In genomic region chr17:29179232-29180036, GRCh38 we compare ENCODE assay signal across 1 cellular context.
TF ChIP-seq lines count a peak whose summit lies in the region.

No MANE protein-coding gene starts in this region.

TF ChIP-seq in K562, 482 proteins besides CTCF, POLR2A, EP300 and RAD21 (continued from another document and continues in another):
- TF ChIP-seq MITF (IDR thresholded peaks at IDR 0.05): no peak
- TF ChIP-seq ZNF282 (CRISPR knock-in tag; IDR thresholded peaks at IDR 0.05): no peak
- TF ChIP-seq ZBTB12 (CRISPR knock-in tag; IDR thresholded peaks at IDR 0.05): no peak
- TF ChIP-seq ZNF133 (CRISPR knock-in tag; IDR thresholded peaks at IDR 0.05): no peak
- no peak for TF ChIP-seq MTF1 (CRISPR knock-in tag; IDR thresholded peaks at IDR 0.05; ENCODE audit: borderline replicate concordance)
- TF ChIP-seq NR1H2 (CRISPR knock-in tag; IDR thresholded peaks at IDR 0.05): no peak
- TF ChIP-seq ZNF175 (CRISPR knock-in tag; IDR thresholded peaks at IDR 0.05; ENCODE audit: low read depth): no peak
- no peak for TF ChIP-seq ZNF584 (CRISPR knock-in tag; IDR thresholded peaks at IDR 0.05; ENCODE audit: low read depth)
- TF ChIP-seq ZKSCAN1 (IDR thresholded peaks at IDR 0.05; ENCODE audit: low read depth, low read length): no peak
- no peak for TF ChIP-seq FOXK1 (CRISPR knock-in tag; IDR thresholded peaks at IDR 0.05; ENCODE audit: borderline replicate concordance)
- TF ChIP-seq SFPQ (IDR thresholded peaks at IDR 0.05; ENCODE audit: low read depth, low read length): no peak
- peak; percentile 97 for TF ChIP-seq CBFA2T3 (IDR thresholded peaks at IDR 0.05)
- peak; percentile 84 to 93 for TF ChIP-seq SIN3A (IDR thresholded peaks at IDR 0.05; ENCODE audit: borderline replicate concordance in 2 of 2, control insufficient read depth in 1 of 2, low read depth in 2 of 2, low read length in 2 of 2)
- TF ChIP-seq ZNF764 (CRISPR knock-in tag; IDR thresholded peaks at IDR 0.05; ENCODE audit: low read depth): no peak
- no peak for TF ChIP-seq ZNF79 (CRISPR knock-in tag; IDR thresholded peaks at IDR 0.05; ENCODE audit: low read depth)
- no peak for TF ChIP-seq ZNF347 (CRISPR knock-in tag; IDR thresholded peaks at IDR 0.05; ENCODE audit: low read depth)
- no peak for TF ChIP-seq CREB3 (tag; conservative IDR thresholded peaks at IDR 0.05; ENCODE audit: low read depth)
- TF ChIP-seq BDP1 (IDR thresholded peaks at IDR 0.05; ENCODE audit: insufficient read depth, insufficient read length): no peak
- TF ChIP-seq ZFP36 (IDR thresholded peaks at IDR 0.05; ENCODE audit: low read depth, low read length, partially characterized antibody): no peak
- TF ChIP-seq CREB3L1 (IDR thresholded peaks at IDR 0.05; ENCODE audit: borderline replicate concordance, low read depth): 0 out of 2 replicates have a peak, but pooled peaks have one; percentile 17
- no peak for TF ChIP-seq OTX1 (CRISPR knock-in tag; IDR thresholded peaks at IDR 0.05)
- no peak for TF ChIP-seq MECOM (CRISPR knock-in tag; IDR thresholded peaks at IDR 0.05)
- peak; percentile 89 for TF ChIP-seq TEAD4 (IDR thresholded peaks at IDR 0.05; ENCODE audit: low read length)
- no peak for TF ChIP-seq TEAD4 (CRISPR knock-in tag; IDR thresholded peaks at IDR 0.05; ENCODE audit: borderline replicate concordance)
- TF ChIP-seq ZNF140 (CRISPR knock-in tag; IDR thresholded peaks at IDR 0.05): no peak
- TF ChIP-seq FUS (optimal IDR thresholded peaks at IDR 0.05; ENCODE audit: low read depth, low read length): no peak
- TF ChIP-seq BRF2 (IDR thresholded peaks at IDR 0.05; ENCODE audit: borderline replicate concordance, insufficient read depth, insufficient read length): no peak
- no peak for TF ChIP-seq TAF9B (IDR thresholded peaks at IDR 0.05; ENCODE audit: partially characterized antibody)
- no peak for TF ChIP-seq TARDBP (IDR thresholded peaks at IDR 0.05)
- peak in 1 of 2 experiments; percentile 22 for TF ChIP-seq E2F6 (IDR thresholded peaks at IDR 0.05; ENCODE audit: borderline replicate concordance in 1 of 2, extremely low read depth in 1 of 2, insufficient read depth in 1 of 2, insufficient read length in 1 of 2, low read depth in 1 of 2, low read length in 1 of 2, poor library complexity in 1 of 2, severe bottlenecking in 1 of 2)
- peak; percentile 89 to 93 for TF ChIP-seq FOXK2 (conservative IDR thresholded peaks at IDR 0.05 in 1 of 2, IDR thresholded peaks at IDR 0.05 in 1 of 2; ENCODE audit: low read depth in 2 of 2)
- TF ChIP-seq ESRRA (IDR thresholded peaks at IDR 0.05; ENCODE audit: borderline replicate concordance, low read depth): no peak; the same call in none of the 2 replicates
- TF ChIP-seq ZNF75A (CRISPR knock-in tag; IDR thresholded peaks at IDR 0.05): no peak
- no peak for TF ChIP-seq HIVEP1 (CRISPR knock-in tag; IDR thresholded peaks at IDR 0.05)
- TF ChIP-seq ZNF274 (IDR thresholded peaks at IDR 0.05; ENCODE audit: borderline replicate concordance, low read depth, low read length): no peak
- no peak for TF ChIP-seq ZC3H11A (IDR thresholded peaks at IDR 0.05; ENCODE audit: low read depth, low read length)
- peak; percentile 86 for TF ChIP-seq ZNF740 (CRISPR knock-in tag; IDR thresholded peaks at IDR 0.05)
- TF ChIP-seq ZNF740 (tag; IDR thresholded peaks at IDR 0.05): peak in 1 of 2 experiments; percentile 69; a peak in 2 of 4 replicates
- TF ChIP-seq GTF2B (IDR thresholded peaks at IDR 0.05; ENCODE audit: extremely low read depth, insufficient read length): no peak
- TF ChIP-seq FOS (IDR thresholded peaks at IDR 0.05; ENCODE audit: extremely low read depth, insufficient read length): no peak
- no peak for TF ChIP-seq ZNF449 (CRISPR knock-in tag; IDR thresholded peaks at IDR 0.05)
- no peak for TF ChIP-seq ZNF197 (CRISPR knock-in tag; IDR thresholded peaks at IDR 0.05; ENCODE audit: low read depth)
